In the genomic region with DNA sequence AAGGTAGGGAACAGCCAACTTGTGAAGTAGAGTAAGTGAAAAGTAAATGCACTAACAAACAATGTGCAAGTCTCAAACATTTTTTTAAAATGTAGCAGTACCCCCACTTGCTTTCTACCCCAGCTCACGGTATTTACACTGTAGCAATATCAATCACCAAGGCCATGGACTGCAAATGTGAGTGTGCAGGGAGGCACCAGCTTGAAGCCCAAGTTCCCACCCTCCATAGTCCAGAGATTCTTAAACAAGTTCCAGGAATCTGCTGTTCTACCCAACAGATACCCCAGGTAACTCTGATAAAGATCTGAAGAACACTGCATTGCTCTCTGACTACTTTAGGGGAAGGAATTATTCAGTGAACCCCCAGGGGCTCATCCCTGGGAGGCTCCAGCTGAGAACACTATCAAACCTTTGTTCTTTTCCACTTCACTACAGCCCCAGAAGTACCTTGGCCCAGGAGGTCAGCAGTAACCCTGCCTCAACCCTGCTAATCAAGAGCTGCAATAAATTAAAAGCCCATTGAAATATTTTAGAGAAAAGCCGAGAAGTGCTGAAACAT, we compare ENCODE assay signal across 13 cellular contexts.
DNase-seq lines count a peak whose midpoint lies in the region; ATAC-seq and TF ChIP-seq lines count a peak whose summit lies in the region.
"Had no signal": no experiment of that assay in that cellular context is flagged by ENCODE, and none has a peak within 500 bp of the region (broad histone marks: within the 10 kb centered on the region; RNA-seq: fewer than 3 reads in every experiment).

No MANE protein-coding gene starts in this region.

- H3K27ac Mint-ChIP-seq in HFFc6 (peak overlapping the region; percentile 96), nephron (peak overlapping the region; percentile 27 to 72 (median 63))
- H3K27ac Mint-ChIP-seq in central memory CD8-positive, alpha-beta T cell (ENCODE audit: low read depth): peak overlapping the region; percentile 95

- H3K79me2 ChIP-seq in ACC112 (ENCODE audit: control insufficient read depth, insufficient read depth, low read length, unreplicated experiment): no peaks in the 10 kb centered on the region

- H3K4me1 ChIP-seq in ACC112 (ENCODE audit: control insufficient read depth, insufficient read depth, low read length, unreplicated experiment): peaks cover 33% of the 10 kb centered on the region

- no peaks in the 10 kb centered on the region for H3K27me3 Mint-ChIP-seq in HFFc6 (ENCODE audit: insufficient read depth)
- no peaks in the 10 kb centered on the region for H3K27me3 Mint-ChIP-seq in central memory CD8-positive, alpha-beta T cell
- H3K27me3 Mint-ChIP-seq in nephron (ENCODE audit: low read depth): no peaks in the 10 kb centered on the region
- H3K27me3 Mint-ChIP-seq: activated CD4-positive, alpha-beta T cell treated with anti-CD3 and anti-CD28 coated beads, Interleukin-2, amount 10 ng/mL, durations not matched to agents 7 days and 5 days had no signal

- peak overlapping the region; percentile 41 for H3K27ac ChIP-seq in ACC112 (ENCODE audit: low read depth, low read length)

- H3K9me3 Mint-ChIP-seq in HFFc6 (peaks cover 4% of the 10 kb centered on the region), nephron (peaks cover 10% of the 10 kb centered on the region)
- H3K9me3 Mint-ChIP-seq in central memory CD8-positive, alpha-beta T cell: no peaks in the 10 kb centered on the region

- ATAC-seq in central memory CD8-positive, alpha-beta T cell (replicated peaks; ENCODE audit: extremely low read depth, poor library complexity, severe bottlenecking): no peak
- ATAC-seq in GM19452 (IDR thresholded peaks at IDR 0.05; ENCODE audit: unreplicated experiment) (no peak), left lobe of liver (no peak)

- no peak overlapping the region for H2AFZ ChIP-seq in ACC112 (ENCODE audit: low read length, unreplicated experiment)

- peaks cover 13% of the 10 kb centered on the region for H3K36me3 Mint-ChIP-seq in HFFc6 (ENCODE audit: low read depth)
- peaks cover 8% of the 10 kb centered on the region for H3K36me3 Mint-ChIP-seq in central memory CD8-positive, alpha-beta T cell (ENCODE audit: insufficient read depth)
- peaks cover 28% of the 10 kb centered on the region for H3K36me3 Mint-ChIP-seq in nephron (ENCODE audit: low read depth)

- no peak for DNase-seq in HFFc6
- no peak for DNase-seq in central memory CD8-positive, alpha-beta T cell (ENCODE audit: low spot score in 2 of 2)
- no peak for DNase-seq in left lobe of liver (ENCODE audit: low spot score)
- DNase-seq in NCI-H2196 (lab: John Stamatoyannopoulos, UW; ENCODE audit: unreplicated experiment): no peak
- DNase-seq in NCI-H2196 treated with DMSO at 0.1 percent for 48 hours (lab: John Stamatoyannopoulos, UW; ENCODE audit: unreplicated experiment): no peak
- DNase-seq: activated CD4-positive, alpha-beta T cell treated with anti-CD3 and anti-CD28 coated beads, Interleukin-2, amount 10 ng/mL, durations not matched to agents 7 days and 5 days; GOT3; kidney; NCI-H510A treated with DMSO at 0.1 percent for 48 hours had no signal

- no peak overlapping the region for H3K4me3 ChIP-seq in ACC112 (ENCODE audit: low read depth, low read length)
- H3K4me3 ChIP-seq: BLaER1 treated with 17β-estradiol and CSF1 and Interleukin-3, amounts not matched to agents 10 nM and 100 nM had no signal

- no peaks in the 10 kb centered on the region for H3K36me3 ChIP-seq in ACC112 (ENCODE audit: insufficient read depth, low read length)

- no peak overlapping the region for H3K4me3 Mint-ChIP-seq in HFFc6
- no peak overlapping the region for H3K4me3 Mint-ChIP-seq in central memory CD8-positive, alpha-beta T cell
- H3K4me3 Mint-ChIP-seq in nephron: no peak overlapping the region
- H3K4me3 Mint-ChIP-seq: activated CD4-positive, alpha-beta T cell treated with anti-CD3 and anti-CD28 coated beads, Interleukin-2, amount 10 ng/mL, durations not matched to agents 7 days and 5 days had no signal

- no peaks in the 10 kb centered on the region for H3K27me3 ChIP-seq in ACC112 (ENCODE audit: insufficient read depth, low read length)
- H3K27me3 ChIP-seq: BLaER1 treated with 17β-estradiol and CSF1 and Interleukin-3, amounts not matched to agents 10 nM and 100 nM had no signal

- H3K4me1 Mint-ChIP-seq in HFFc6 (ENCODE audit: low read depth) (peaks cover 71% of the 10 kb centered on the region), nephron (peaks cover 27% of the 10 kb centered on the region)
- peaks cover 75% of the 10 kb centered on the region for H3K4me1 Mint-ChIP-seq in central memory CD8-positive, alpha-beta T cell

- no peak for TF ChIP-seq CTCF in HFFc6 (IDR thresholded peaks at IDR 0.05)
- TF ChIP-seq CTCF in nephron (IDR thresholded peaks at IDR 0.05; ENCODE audit: unreplicated experiment in 3 of 3): no peak
